Comparison of ENCODE assay signal across 8 cellular contexts in genomic region chrX:77910108-77910840, GRCh38. TPM values are rescaled to one million over a fixed set of nuclear protein-coding genes. Genes with fewer than 3 reads are reported as not detected.
DNase-seq lines count a peak whose midpoint lies in the region; ATAC-seq and TF ChIP-seq lines count a peak whose summit lies in the region.

Gene ATP7A, plus strand, starts transcription at chrX:77910693. Its CDS starts 60,949 bp downstream, at chrX:77971642.

- H3K9me3 Mint-ChIP-seq in HFFc6 (no peaks in the 10 kb centered on the region), glutamatergic neuron (ENCODE audit: unreplicated experiment) (no peaks in the 10 kb centered on the region)
- H3K9me3 Mint-ChIP-seq in activated naive CD4-positive, alpha-beta T cell treated with anti-CD3 and anti-CD28 coated beads, Interleukin-2, amount 10 ng/mL, durations not matched to agents 7 days and 5 days, result no peaks in the 10 kb centered on the region

- CTCF ChIA-PET in activated naive CD4-positive, alpha-beta T cell treated with anti-CD3 and anti-CD28 coated beads, Interleukin-2, amount 10 ng/mL, durations not matched to agents 7 days and 5 days (lab: Charles Lee), result interaction anchor here (1.9 to 4.3 kb wide), 2 partner anchors 11 to 115 kb away, joined by 9 to 21 read pairs; partner anchors contain the start of gene COX7B

- peak within 1 kb of the TSS; percentile 92 for H2AFZ ChIP-seq in osteoblast (ENCODE audit: low read length)

- H3K79me2 ChIP-seq in osteoblast (ENCODE audit: insufficient read depth, low read length), result peaks cover 14% of the 10 kb centered on the region

- H3K27ac ChIP-seq in osteoblast (ENCODE audit: low read depth, low read length) (peak within 1 kb of the TSS; percentile 58), thoracic aorta (peak within 1 kb of the TSS; percentile 76 to 89)

- H3K4me3 ChIP-seq in GM08714 (ENCODE audit: low read length), result peak within 1 kb of the TSS; percentile 97
- peak within 1 kb of the TSS; percentile 79 for H3K4me3 ChIP-seq in osteoblast (ENCODE audit: insufficient read depth, low read length)
- H3K4me3 ChIP-seq in thoracic aorta, result peak within 1 kb of the TSS; percentile 82

- peaks cover 16% of the 10 kb centered on the region for H3K4me1 Mint-ChIP-seq in HFFc6 (ENCODE audit: low read depth)
- peaks cover 13% of the 10 kb centered on the region for H3K4me1 Mint-ChIP-seq in activated naive CD4-positive, alpha-beta T cell treated with anti-CD3 and anti-CD28 coated beads, Interleukin-2, amount 10 ng/mL, durations not matched to agents 7 days and 5 days
- peaks cover 8% of the 10 kb centered on the region for H3K4me1 Mint-ChIP-seq in glutamatergic neuron (ENCODE audit: low read depth, unreplicated experiment)

- no peaks in the 10 kb centered on the region for H3K9me3 ChIP-seq in osteoblast (ENCODE audit: low read depth, low read length)
- H3K9me3 ChIP-seq in thoracic aorta, result no peaks in the 10 kb centered on the region

- peak within 1 kb of the TSS; percentile 92 for H3K4me2 ChIP-seq in osteoblast (ENCODE audit: insufficient read depth, low read length)

- H3K27ac Mint-ChIP-seq in HFFc6, result peak within 1 kb of the TSS; percentile 98
- H3K27ac Mint-ChIP-seq in activated naive CD4-positive, alpha-beta T cell treated with anti-CD3 and anti-CD28 coated beads, Interleukin-2, amount 10 ng/mL, durations not matched to agents 7 days and 5 days, result peak within 1 kb of the TSS; percentile 97
- peak within 1 kb of the TSS; percentile 93 for H3K27ac Mint-ChIP-seq in glutamatergic neuron (ENCODE audit: unreplicated experiment)

- ATAC-seq in thoracic aorta (ENCODE audit: insufficient number of reproducible peaks, low FRiP score, low read depth), result peak; percentile 98

- in situ Hi-C loops in SK-MEL-5 (cut with HindIII; ENCODE audit: low pct_unique_long_range_greater_than_20kb, low sequenced_read_pairs), result no loop called here

- H3K27me3 Mint-ChIP-seq in HFFc6 (ENCODE audit: insufficient read depth) (no peaks in the 10 kb centered on the region; the same call in 1 of the 2 replicates), glutamatergic neuron (ENCODE audit: unreplicated experiment) (no peaks in the 10 kb centered on the region)
- no peaks in the 10 kb centered on the region for H3K27me3 Mint-ChIP-seq in activated naive CD4-positive, alpha-beta T cell treated with anti-CD3 and anti-CD28 coated beads, Interleukin-2, amount 10 ng/mL, durations not matched to agents 7 days and 5 days

- TF ChIP-seq CTCF in HFFc6 (IDR thresholded peaks at IDR 0.05), result peak; percentile 67
- TF ChIP-seq CTCF in glutamatergic neuron (IDR thresholded peaks at IDR 0.05; ENCODE audit: partially characterized antibody, unreplicated experiment), result no peak
- TF ChIP-seq CTCF in osteoblast (IDR thresholded peaks at IDR 0.05; ENCODE audit: extremely low read depth, low read depth, low read length), result peak; percentile 43
- peak; percentile 50 for TF ChIP-seq CTCF in thoracic aorta (IDR thresholded peaks at IDR 0.05)

- H3K36me3 ChIP-seq in osteoblast (ENCODE audit: insufficient read depth, low read length), result no peaks in the 10 kb centered on the region
- no peaks in the 10 kb centered on the region for H3K36me3 ChIP-seq in thoracic aorta

- H3K36me3 Mint-ChIP-seq in HFFc6 (ENCODE audit: low read depth) (no peaks in the 10 kb centered on the region), glutamatergic neuron (ENCODE audit: unreplicated experiment) (no peaks in the 10 kb centered on the region)
- H3K36me3 Mint-ChIP-seq in activated naive CD4-positive, alpha-beta T cell treated with anti-CD3 and anti-CD28 coated beads, Interleukin-2, amount 10 ng/mL, durations not matched to agents 7 days and 5 days, result peaks cover 2% of the 10 kb centered on the region

- peak within 1 kb of the TSS; percentile 98 for H3K4me3 Mint-ChIP-seq in HFFc6
- H3K4me3 Mint-ChIP-seq in activated naive CD4-positive, alpha-beta T cell treated with anti-CD3 and anti-CD28 coated beads, Interleukin-2, amount 10 ng/mL, durations not matched to agents 7 days and 5 days, result peak within 1 kb of the TSS; percentile 97
- peak within 1 kb of the TSS; percentile 99 for H3K4me3 Mint-ChIP-seq in glutamatergic neuron (ENCODE audit: unreplicated experiment)

- H3K4me1 ChIP-seq in osteoblast (ENCODE audit: insufficient read depth, low read length) (no peaks in the 10 kb centered on the region), thoracic aorta (ENCODE audit: control insufficient read depth in 1 of 2, low read depth in 2 of 2) (peaks cover 5 to 8% of the 10 kb centered on the region in 2 donors)

- H3K27me3 ChIP-seq in osteoblast (ENCODE audit: insufficient read depth, low read length) (no peaks in the 10 kb centered on the region), thoracic aorta (replicated peaks; ENCODE audit: insufficient read depth) (no peaks in the 10 kb centered on the region)

- DNase-seq in HFFc6 (peak; percentile 84), MV-4-11 (lab: John Stamatoyannopoulos, UW) (peak; percentile 88), SK-MEL-5 (ENCODE audit: low read depth, low spot score) (peak; percentile 93), glutamatergic neuron (peak; percentile 86), osteoblast (ENCODE audit: insufficient read length, low spot score, missing footprints) (peak; percentile 87), thoracic aorta (ENCODE audit: low spot score) (peak; percentile 45)
- DNase-seq in activated naive CD4-positive, alpha-beta T cell treated with anti-CD3 and anti-CD28 coated beads, Interleukin-2, amount 10 ng/mL, durations not matched to agents 7 days and 5 days, result peak; percentile 94

- H4K20me1 ChIP-seq in osteoblast (ENCODE audit: insufficient read depth, low read length), result no peaks in the 10 kb centered on the region

RNA-seq across cellular contexts. Expression of gene ATP7A, which starts in this region (rescaled TPM):
- 10 to 100 TPM in 1 of 6 experiments, 1 to 10 TPM in 5; 7.8 to 10.1 (median 8.9) TPM for total RNA-seq in HFFc6 (2021; fragmentation: NEBNext Ultra II Directional; extraction: Animal tissue kit (Norgen Biotek cat#: 25700))
- total RNA-seq in SK-MEL-5 (2014; rRNA removed; shearing (Covaris generic)), result 16.1 and 16.2 TPM in 2 replicates
- polyA plus RNA-seq in SK-MEL-5 (2015; cell fraction: cytosol; rRNA removed), result 6.5 and 9.6 TPM in 2 replicates
- polyA plus RNA-seq in SK-MEL-5 (2015; cell fraction: nucleus; rRNA removed), result 4.9 and 5.6 TPM in 2 replicates
- total RNA-seq in glutamatergic neuron (ENCODE audit: unreplicated experiment) (11.5 TPM), osteoblast (14.4 and 16.6 TPM in 2 replicates), thoracic aorta (10 to 100 TPM; 11.8 to 18.2 TPM)

Comparison
In these comparisons a context has a peak if more than half of its experiments do, and no peak if none do; other contexts are left out.
1. Peak in every context shown above with its lines: DNase-seq, ATAC-seq, H3K4me3 ChIP-seq and H3K27ac ChIP-seq.